ENCODE assay signal across 1 cellular context in the genomic region with DNA sequence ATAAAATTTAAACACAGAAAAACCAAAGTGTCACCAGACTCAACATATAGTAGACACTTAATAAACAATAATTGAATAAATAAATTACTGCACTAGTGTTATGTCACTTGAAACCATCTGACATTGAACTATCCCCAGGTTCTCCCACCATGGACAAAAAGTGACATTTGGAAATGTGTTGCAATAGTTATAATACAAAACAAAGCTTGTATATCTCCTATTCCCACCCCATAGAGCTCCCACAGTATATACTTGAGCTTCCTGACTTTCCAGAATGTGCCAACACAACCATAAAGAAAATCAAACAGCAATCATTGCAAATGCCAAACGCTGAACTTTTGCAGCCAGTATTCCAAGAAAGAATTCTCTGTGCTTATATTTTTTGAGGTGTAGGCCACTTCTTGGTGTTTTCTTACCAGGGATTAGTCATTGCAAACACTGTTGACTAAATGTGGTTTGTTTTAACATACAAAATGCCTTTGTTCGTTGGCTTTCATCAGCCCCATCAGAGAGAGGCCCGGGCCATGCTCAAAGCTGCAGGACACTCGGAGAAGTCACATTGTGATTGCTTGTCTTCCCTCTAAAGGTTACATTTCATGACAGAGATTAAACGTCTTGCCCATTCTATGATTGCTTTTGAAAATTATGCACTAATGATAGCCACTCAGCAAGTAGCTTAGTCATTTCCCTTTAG.
TF ChIP-seq lines count a peak whose summit lies in the region.

No MANE protein-coding gene starts in this region.

TF ChIP-seq in IMR-90, 13 proteins besides CTCF, POLR2A, EP300 and RAD21:
- TF ChIP-seq MXI1 (IDR thresholded peaks at IDR 0.05; ENCODE audit: borderline replicate concordance, low read depth, low read length) (no peak), MAZ (IDR thresholded peaks at IDR 0.05; ENCODE audit: borderline replicate concordance, low read depth, low read length) (no peak), CEBPB (IDR thresholded peaks at IDR 0.05; ENCODE audit: low read depth, low read length) (peak; percentile 67)
TF ChIP-seq in IMR-90: peak in this region for 1.
